15 cellular contexts compared by ENCODE assay signal in genomic region chr12:14410841-14411569, GRCh38. TPM values are rescaled to one million over a fixed set of nuclear protein-coding genes. Genes with fewer than 3 reads are reported as not detected.
DNase-seq lines count a peak whose midpoint lies in the region; ATAC-seq, FAIRE-seq and TF ChIP-seq lines count a peak whose summit lies in the region.
"Had no signal": no experiment of that assay in that cellular context is flagged by ENCODE, and none has a peak within 500 bp of the region (broad histone marks: within the 10 kb centered on the region; RNA-seq: fewer than 3 reads in every experiment).

No MANE protein-coding gene starts in this region.

- BruUV-seq in MCF 10A (replicated peaks; lab: Mats Ljungman, UMichigan) (no TSS peak), endothelial cell of umbilical vein (replicated peaks; lab: Mats Ljungman, UMichigan) (no TSS peak)

- CTCF ChIA-PET in MCF 10A (lab: Yijun Ruan, JAX) (interaction anchor here (1.7 kb wide), 1 partner anchor 43 kb away, joined by 3 read pairs; no protein-coding TSS in a partner anchor), endothelial cell of umbilical vein (lab: Charles Lee) (interaction anchor here (1.1 kb wide), 1 partner anchor 8 kb away, joined by 6 read pairs; no protein-coding TSS in a partner anchor)

- H3K4me1 ChIP-seq in breast epithelium (no peaks in the 10 kb centered on the region), endothelial cell of umbilical vein (ENCODE audit: control insufficient read depth, extremely low read depth, insufficient read depth, low read length) (peaks cover 5% of the 10 kb centered on the region)

- no peak for FAIRE-seq in endothelial cell of umbilical vein (lab: Jason Lieb, UNC)
- FAIRE-seq: bronchial epithelial cell had no signal

- no peak overlapping the region for H3K9ac ChIP-seq in endothelial cell of umbilical vein (replicated peaks; ENCODE audit: extremely low read depth, insufficient read depth, low read length)
- H3K9ac ChIP-seq: BLaER1 treated with 17β-estradiol and CSF1 and Interleukin-3, amounts not matched to agents 10 nM and 100 nM had no signal

- no peak for ATAC-seq in GM19035 (IDR thresholded peaks at IDR 0.05; ENCODE audit: unreplicated experiment)
- ATAC-seq: HCT116 had no signal

- no peak overlapping the region for H3K4me2 ChIP-seq in endothelial cell of umbilical vein (ENCODE audit: insufficient read depth, low read length)
- H3K4me2 ChIP-seq: BLaER1 treated with 17β-estradiol and CSF1 and Interleukin-3, amounts not matched to agents 10 nM and 100 nM had no signal

- H3K4me3 ChIP-seq in breast epithelium (no peak overlapping the region), endothelial cell of umbilical vein (replicated peaks in 1 of 3; ENCODE audit: insufficient read depth in 1 of 3, low read depth in 1 of 3, low read length in 3 of 3) (no peak overlapping the region)
- H3K4me3 ChIP-seq: BLaER1 treated with 17β-estradiol and CSF1 and Interleukin-3, amounts not matched to agents 10 nM and 100 nM; esophagus muscularis mucosa; transverse colon had no signal

- peaks cover 71% of the 10 kb centered on the region for H3K79me2 ChIP-seq in endothelial cell of umbilical vein (ENCODE audit: control insufficient read depth, insufficient read depth, low read length)

- dilution Hi-C loops in endothelial cell of umbilical vein (cut with MboI; ENCODE audit: extremely low pct_ligation_motif_present, low sequenced_read_pairs): no loop called here

- peaks cover 2% of the 10 kb centered on the region for H3K9me1 ChIP-seq in endothelial cell of umbilical vein (replicated peaks; ENCODE audit: control insufficient read depth, extremely low read depth, insufficient read depth, low read length)

- peaks cover 0 to 4% of the 10 kb centered on the region in 2 donors for H3K9me3 ChIP-seq in breast epithelium
- no peaks in the 10 kb centered on the region for H3K9me3 ChIP-seq in endothelial cell of umbilical vein (replicated peaks; ENCODE audit: control insufficient read depth, insufficient read depth, low read length)
- H3K9me3 ChIP-seq: esophagus muscularis mucosa, transverse colon had no signal

- H3K36me3 Mint-ChIP-seq in MCF 10A (ENCODE audit: insufficient read depth, unreplicated experiment): no peaks in the 10 kb centered on the region

- intact Hi-C loops in MCF 10A (cut with micrococcal nuclease): no loop called here
- intact Hi-C loops in breast epithelium (cut with DNase I; ENCODE audit: low total_unique reads): no loop called here
- intact Hi-C loops in endothelial cell of umbilical vein (cut with micrococcal nuclease): no loop called here

- no peak overlapping the region for H2AFZ ChIP-seq in endothelial cell of umbilical vein (ENCODE audit: low read depth, low read length)

- H3K27me3 ChIP-seq in breast epithelium (no peaks in the 10 kb centered on the region), endothelial cell of umbilical vein (ENCODE audit: control insufficient read depth in 2 of 2, insufficient read depth in 2 of 2, low read length in 2 of 2) (no peaks in the 10 kb centered on the region)
- H3K27me3 ChIP-seq: BLaER1 treated with 17β-estradiol and CSF1 and Interleukin-3, amounts not matched to agents 10 nM and 100 nM; esophagus muscularis mucosa; transverse colon had no signal

- no peaks in the 10 kb centered on the region for H3K27me3 Mint-ChIP-seq in MCF 10A (ENCODE audit: insufficient read depth, unreplicated experiment)

- H3K4me1 Mint-ChIP-seq in MCF 10A (ENCODE audit: insufficient read depth, unreplicated experiment): no peaks in the 10 kb centered on the region

- TF ChIP-seq CTCF in MCF 10A (IDR thresholded peaks at IDR 0.05; ENCODE audit: unreplicated experiment): no peak
- TF ChIP-seq CTCF in breast epithelium (IDR thresholded peaks at IDR 0.05): no peak
- no peak for TF ChIP-seq CTCF in endothelial cell of umbilical vein (IDR thresholded peaks at IDR 0.05; ENCODE audit: extremely low read depth in 1 of 2, insufficient read depth in 1 of 2, low read depth in 1 of 2, low read length in 2 of 2)

- H4K20me1 ChIP-seq in endothelial cell of umbilical vein (replicated peaks; ENCODE audit: control insufficient read depth, extremely low read depth, insufficient read depth, low read length): no peaks in the 10 kb centered on the region

- no peak overlapping the region for H3K4me3 Mint-ChIP-seq in MCF 10A (ENCODE audit: unreplicated experiment)

- POLR2A ChIA-PET in MCF 10A (lab: Yijun Ruan, JAX): interaction anchor here (0.9 to 1.0 kb wide), 2 partner anchors 11 to 45 kb away, joined by 3 read pairs; partner anchors contain the start of gene ATF7IP
- POLR2A ChIA-PET in endothelial cell of umbilical vein (lab: Charles Lee): no interaction called here

- H3K36me3 ChIP-seq in breast epithelium: no peaks in the 10 kb centered on the region
- H3K36me3 ChIP-seq in endothelial cell of umbilical vein (ENCODE audit: control insufficient read depth in 2 of 2, extremely low read depth in 1 of 2, insufficient read depth in 2 of 2, low read length in 2 of 2): no peaks in the 10 kb centered on the region
- H3K36me3 ChIP-seq: esophagus muscularis mucosa, transverse colon had no signal

- no peaks in the 10 kb centered on the region for H3K9me3 Mint-ChIP-seq in MCF 10A (ENCODE audit: unreplicated experiment)

- H3K27ac Mint-ChIP-seq in MCF 10A (ENCODE audit: low read depth, unreplicated experiment): no peak overlapping the region

- H3K27ac ChIP-seq in breast epithelium: no peak overlapping the region
- H3K27ac ChIP-seq in endothelial cell of umbilical vein (ENCODE audit: insufficient read depth, low read depth, low read length): no peak overlapping the region
- H3K27ac ChIP-seq: BLaER1 treated with 17β-estradiol and CSF1 and Interleukin-3, amounts not matched to agents 10 nM and 100 nM; esophagus muscularis mucosa; transverse colon had no signal

- DNase-seq in MCF 10A (ENCODE audit: unreplicated experiment) (peak; percentile 12), breast epithelium (ENCODE audit: low spot score in 2 of 2) (no peak), T-helper 2 cell (peak in 3 of 5 experiments; percentile 26 to 87 (median 50)), endothelial cell of umbilical vein (ENCODE audit: low read depth, low spot score) (peak; percentile 21), SW 1271 (lab: John Stamatoyannopoulos, UW) (no peak), KG1 (lab: John Stamatoyannopoulos, UW) (no peak), HuH-7 (ENCODE audit: low spot score) (no peak)
- DNase-seq: NCI-H510A, right cardiac atrium, transverse colon had no signal

- TF ChIP-seq POLR2A in breast epithelium (IDR thresholded peaks at IDR 0.05) (no peak), endothelial cell of umbilical vein (IDR thresholded peaks at IDR 0.05; ENCODE audit: low read depth, low read length) (no peak)

TF ChIP-seq in endothelial cell of umbilical vein, 7 proteins besides CTCF, POLR2A, EP300 and RAD21:
- TF ChIP-seq POLR2AphosphoS5 (IDR thresholded peaks at IDR 0.05; ENCODE audit: insufficient read depth, low read depth, low read length) (no peak), JUN (IDR thresholded peaks at IDR 0.05; ENCODE audit: borderline replicate concordance, insufficient read depth, insufficient read length, low read depth) (no peak), GATA2 (IDR thresholded peaks at IDR 0.05; ENCODE audit: insufficient read depth, insufficient read length, low read depth, low read length) (peak; percentile 66)
TF ChIP-seq in endothelial cell of umbilical vein: peak in this region for 1.

RNA-seq across cellular contexts. Expression of gene ATF7IP, which starts 45.5 kb away (rescaled TPM):
- 29.4 and 33.1 TPM in 2 replicates for total RNA-seq in MCF 10A (2022)
- 10 to 100 TPM; 45.4 to 81.2 (median 48.8) TPM for total RNA-seq in breast epithelium
- 72.4 and 73.5 TPM in 2 replicates for total RNA-seq in endothelial cell of umbilical vein
- 12.4 and 14.5 TPM in 2 replicates for polyA plus RNA-seq in endothelial cell of umbilical vein
- 9.7 and 10.4 TPM in 2 replicates for polyA plus RNA-seq in endothelial cell of umbilical vein (2011; cell fraction: cytosol; rRNA removed)
- polyA plus RNA-seq in endothelial cell of umbilical vein (2011; cell fraction: nucleus; rRNA removed): 31.8 and 35.1 TPM in 2 replicates
- polyA plus RNA-seq in endothelial cell of umbilical vein (2012): 31.4 and 38.6 TPM in 2 replicates
- 77.2 and 80.3 TPM in 2 replicates for polyA minus RNA-seq in endothelial cell of umbilical vein
- 17.3 TPM for polyA minus RNA-seq in endothelial cell of umbilical vein (2011; cell fraction: cytosol; rRNA and poly(A)+ RNA removed)
- polyA minus RNA-seq in endothelial cell of umbilical vein (2011; cell fraction: nucleus; rRNA and poly(A)+ RNA removed): 100 and 127 TPM in 2 replicates

Comparison
In these comparisons a context has a peak if more than half of its experiments do, and no peak if none do; other contexts are left out.
1. DNase-seq: peak in MCF 10A (single experiment), T-helper 2 cell (3 of 5) and endothelial cell of umbilical vein (single experiment); none in breast epithelium (0 of 2), SW 1271 (0 of 2), KG1 (single experiment) and HuH-7 (single experiment).